Comparison of ENCODE assay signal across 12 cellular contexts in the genomic region with DNA sequence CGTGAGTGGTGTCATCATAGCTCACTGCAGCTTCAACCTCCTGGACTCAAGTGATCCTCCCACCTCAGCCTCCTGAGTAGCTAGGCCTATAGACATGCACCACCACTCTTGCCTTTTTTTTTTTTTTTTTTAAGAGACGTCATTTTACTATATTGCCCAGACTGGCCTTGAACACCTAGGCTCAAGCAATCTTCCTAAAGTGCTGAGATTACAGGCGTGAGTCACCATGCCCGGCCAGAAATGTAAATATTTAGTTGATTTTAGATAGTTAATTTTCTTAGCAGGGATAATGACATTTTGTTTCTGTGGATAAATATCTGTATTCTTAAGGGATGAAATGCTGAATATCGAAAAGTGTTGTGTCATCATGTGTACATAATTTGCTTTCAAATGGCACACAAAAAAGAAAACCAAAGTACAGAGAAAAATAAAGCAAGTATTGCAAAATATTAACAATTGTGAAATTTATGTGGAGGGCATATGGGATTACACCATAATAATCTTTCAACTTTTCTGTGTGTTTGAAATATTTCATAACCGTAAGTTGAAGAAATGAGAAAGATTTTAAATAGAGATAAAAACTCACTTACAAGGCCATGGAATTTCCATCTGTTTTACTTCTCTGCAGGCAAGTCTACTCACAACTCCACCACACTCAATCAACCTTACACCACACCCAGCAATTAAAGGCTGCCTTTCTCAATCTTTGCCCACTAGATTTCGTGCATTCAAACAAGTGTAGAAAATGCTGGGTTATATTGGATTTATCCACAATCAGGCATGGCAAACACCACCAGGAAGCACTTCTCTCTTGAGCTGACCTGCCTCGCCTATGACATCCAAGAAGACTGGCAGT.
DNase-seq lines count a peak whose midpoint lies in the region; ATAC-seq, FAIRE-seq and TF ChIP-seq lines count a peak whose summit lies in the region.
"Had no signal": no experiment of that assay in that cellular context is flagged by ENCODE, and none has a peak within 500 bp of the region (broad histone marks: within the 10 kb centered on the region; RNA-seq: fewer than 3 reads in every experiment).

No MANE protein-coding gene starts in this region.

- H3K4me1 ChIP-seq in small intestine (ENCODE audit: control insufficient read depth in 2 of 2, insufficient read depth in 1 of 2, low read depth in 1 of 2, low read length in 1 of 2), result no peaks in the 10 kb centered on the region

- H3K36me3 Mint-ChIP-seq in activated T-helper 2 cell treated with anti-CD3 and anti-CD28 coated beads, Interferon-gamma antibody, Interleukin-2, Interleukin-4, amounts not matched to agents 10 μg/mL and 5 μg/mL and 100 μg/mL, durations not matched to agents 14 hours and 24 hours and 36 hours (ENCODE audit: low read depth), result no peaks in the 10 kb centered on the region

- no peak for TF ChIP-seq CTCF in fibroblast of mammary gland (conservative IDR thresholded peaks at IDR 0.05; ENCODE audit: control insufficient read depth, insufficient read depth, low read depth, low read length)

- no peak for FAIRE-seq in small intestine (lab: Jason Lieb, UNC)
- FAIRE-seq: HTR-8/SVneo had no signal

- H3K4me3 Mint-ChIP-seq in activated T-helper 2 cell treated with anti-CD3 and anti-CD28 coated beads, Interferon-gamma antibody, Interleukin-2, Interleukin-4, amounts not matched to agents 10 μg/mL and 5 μg/mL and 100 μg/mL, durations not matched to agents 14 hours and 24 hours and 36 hours (ENCODE audit: low read depth), result no peak overlapping the region
- H3K4me3 Mint-ChIP-seq: central memory CD8-positive, alpha-beta T cell; nephron had no signal

- no peaks in the 10 kb centered on the region for H3K4me1 Mint-ChIP-seq in activated T-helper 2 cell treated with anti-CD3 and anti-CD28 coated beads, Interferon-gamma antibody, Interleukin-2, Interleukin-4, amounts not matched to agents 10 μg/mL and 5 μg/mL and 100 μg/mL, durations not matched to agents 14 hours and 24 hours and 36 hours (ENCODE audit: low read depth)
- H3K4me1 Mint-ChIP-seq: central memory CD8-positive, alpha-beta T cell; nephron had no signal

- no peaks in the 10 kb centered on the region for H3K9me3 ChIP-seq in small intestine (ENCODE audit: control insufficient read depth, low read depth)

- no peak overlapping the region for H3K4me3 ChIP-seq in fibroblast of mammary gland (ENCODE audit: control insufficient read depth, low read depth, low read length)
- H3K4me3 ChIP-seq in small intestine (ENCODE audit: low read depth in 1 of 2, low read length in 2 of 2), result no peak overlapping the region

- no peak overlapping the region for H3K27ac Mint-ChIP-seq in activated T-helper 2 cell treated with anti-CD3 and anti-CD28 coated beads, Interferon-gamma antibody, Interleukin-2, Interleukin-4, amounts not matched to agents 10 μg/mL and 5 μg/mL and 100 μg/mL, durations not matched to agents 14 hours and 24 hours and 36 hours
- H3K27ac Mint-ChIP-seq: nephron had no signal

- peak overlapping the region in 1 of 2 donors; percentile 64 for H3K27ac ChIP-seq in small intestine (ENCODE audit: low read depth in 1 of 2, low read length in 1 of 2)

- no peaks in the 10 kb centered on the region for H3K9me3 Mint-ChIP-seq in activated T-helper 2 cell treated with anti-CD3 and anti-CD28 coated beads, Interferon-gamma antibody, Interleukin-2, Interleukin-4, amounts not matched to agents 10 μg/mL and 5 μg/mL and 100 μg/mL, durations not matched to agents 14 hours and 24 hours and 36 hours
- H3K9me3 Mint-ChIP-seq: central memory CD8-positive, alpha-beta T cell; nephron had no signal

- ATAC-seq in HG03039 (IDR thresholded peaks at IDR 0.05; ENCODE audit: unreplicated experiment), result no peak

- no peaks in the 10 kb centered on the region for H3K27me3 ChIP-seq in small intestine (ENCODE audit: control insufficient read depth in 2 of 2, insufficient read depth in 2 of 2, low read length in 2 of 2)

- H3K36me3 ChIP-seq in small intestine (ENCODE audit: control insufficient read depth in 2 of 2, insufficient read depth in 2 of 2, low read length in 2 of 2), result no peaks in the 10 kb centered on the region

- 21 to 46% (median 36%) methylated on average over 8 of the region's 8 CpGs for WGBS in small intestine, 3 donors

- intact Hi-C loops in activated T-helper 2 cell treated with anti-CD3 and anti-CD28 coated beads, Interferon-gamma antibody, Interleukin-2, Interleukin-4, amounts not matched to agents 10 μg/mL and 5 μg/mL and 100 μg/mL, durations not matched to agents 14 hours and 24 hours and 36 hours (cut with micrococcal nuclease), result no loop called here

- peak; percentile 10 for DNase-seq in HT-29 (ENCODE audit: low spot score)
- peak; percentile 83 for DNase-seq in SIG-M5 (lab: John Stamatoyannopoulos, UW)
- peak; percentile 45 for DNase-seq in fibroblast of mammary gland (ENCODE audit: low read depth)
- peak; percentile 78 for DNase-seq in small intestine
- DNase-seq in activated T-helper 2 cell treated with anti-CD3 and anti-CD28 coated beads, Interferon-gamma antibody, Interleukin-2, Interleukin-4, amounts not matched to agents 10 μg/mL and 5 μg/mL and 100 μg/mL, durations not matched to agents 14 hours and 24 hours and 36 hours (ENCODE audit: low spot score), result no peak
- DNase-seq in activated gamma-delta T cell (lab: John Stamatoyannopoulos, UW), result no peak
- no peak for DNase-seq in activated naive CD4-positive, alpha-beta T cell (lab: John Stamatoyannopoulos, UW)
- DNase-seq: GDM1 had no signal

- peaks cover 8% of the 10 kb centered on the region for H3K27me3 Mint-ChIP-seq in activated T-helper 2 cell treated with anti-CD3 and anti-CD28 coated beads, Interferon-gamma antibody, Interleukin-2, Interleukin-4, amounts not matched to agents 10 μg/mL and 5 μg/mL and 100 μg/mL, durations not matched to agents 14 hours and 24 hours and 36 hours (ENCODE audit: low read depth)

Comparison
In these comparisons a context has a peak if more than half of its experiments do, and no peak if none do; other contexts are left out.
1. DNase-seq: peak in HT-29 (single experiment), SIG-M5 (single experiment), fibroblast of mammary gland (single experiment) and small intestine (single experiment); none in activated T-helper 2 cell treated with anti-CD3 and anti-CD28 coated beads, Interferon-gamma antibody, Interleukin-2, Interleukin-4, amounts not matched to agents 10 μg/mL and 5 μg/mL and 100 μg/mL, durations not matched to agents 14 hours and 24 hours and 36 hours (single experiment), activated gamma-delta T cell (single experiment) and activated naive CD4-positive, alpha-beta T cell (0 of 4).